ENCODE assay signal across 2 cellular contexts in the genomic region with DNA sequence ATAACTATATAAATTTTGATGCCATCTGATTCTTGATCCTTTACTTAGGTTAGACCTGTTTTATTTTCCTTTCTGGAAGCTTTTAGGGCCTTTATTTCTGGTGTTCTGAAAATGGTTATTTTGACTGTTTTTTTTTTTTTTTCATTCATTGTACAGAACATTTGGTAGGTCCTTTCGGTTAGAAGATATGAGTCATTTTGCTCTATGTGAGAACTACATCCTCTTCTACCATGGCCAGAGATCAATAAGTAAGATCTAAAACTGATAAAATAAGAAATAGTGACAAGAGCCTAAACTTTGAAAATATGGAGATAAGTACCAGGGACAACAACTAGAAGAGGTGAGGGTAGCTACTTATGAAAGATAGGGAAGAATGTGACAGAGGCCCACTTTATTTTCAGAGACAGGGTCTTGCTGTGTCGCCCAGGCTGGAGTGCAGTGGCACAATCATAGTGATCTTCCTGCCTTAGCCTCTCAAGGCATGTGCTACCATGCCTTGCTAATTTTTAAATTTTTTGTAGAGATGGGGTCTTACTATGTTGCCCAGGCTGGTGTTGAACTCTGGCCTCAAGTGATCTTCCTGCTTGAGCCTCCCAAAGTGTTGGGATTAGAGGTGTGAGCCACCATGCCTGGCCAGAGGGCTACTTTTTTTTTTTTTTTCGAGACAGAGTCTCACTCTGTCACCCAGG.
TF ChIP-seq lines count a peak whose summit lies in the region.

No MANE protein-coding gene starts in this region.

TF ChIP-seq in HepG2, 621 proteins besides CTCF, POLR2A, EP300 and RAD21:
- no peak for TF ChIP-seq ZNF816 (CRISPR knock-in tag; IDR thresholded peaks at IDR 0.05; ENCODE audit: borderline replicate concordance)
- TF ChIP-seq AGO1 (IDR thresholded peaks at IDR 0.05; ENCODE audit: low read depth, low read length, poor library complexity, severe bottlenecking): no peak
- peak; percentile 71 for TF ChIP-seq ZNF121 (CRISPR knock-in tag; IDR thresholded peaks at IDR 0.05)
- TF ChIP-seq KMT2B (CRISPR knock-in tag; IDR thresholded peaks at IDR 0.05): no peak
- TF ChIP-seq, protein P1, sequence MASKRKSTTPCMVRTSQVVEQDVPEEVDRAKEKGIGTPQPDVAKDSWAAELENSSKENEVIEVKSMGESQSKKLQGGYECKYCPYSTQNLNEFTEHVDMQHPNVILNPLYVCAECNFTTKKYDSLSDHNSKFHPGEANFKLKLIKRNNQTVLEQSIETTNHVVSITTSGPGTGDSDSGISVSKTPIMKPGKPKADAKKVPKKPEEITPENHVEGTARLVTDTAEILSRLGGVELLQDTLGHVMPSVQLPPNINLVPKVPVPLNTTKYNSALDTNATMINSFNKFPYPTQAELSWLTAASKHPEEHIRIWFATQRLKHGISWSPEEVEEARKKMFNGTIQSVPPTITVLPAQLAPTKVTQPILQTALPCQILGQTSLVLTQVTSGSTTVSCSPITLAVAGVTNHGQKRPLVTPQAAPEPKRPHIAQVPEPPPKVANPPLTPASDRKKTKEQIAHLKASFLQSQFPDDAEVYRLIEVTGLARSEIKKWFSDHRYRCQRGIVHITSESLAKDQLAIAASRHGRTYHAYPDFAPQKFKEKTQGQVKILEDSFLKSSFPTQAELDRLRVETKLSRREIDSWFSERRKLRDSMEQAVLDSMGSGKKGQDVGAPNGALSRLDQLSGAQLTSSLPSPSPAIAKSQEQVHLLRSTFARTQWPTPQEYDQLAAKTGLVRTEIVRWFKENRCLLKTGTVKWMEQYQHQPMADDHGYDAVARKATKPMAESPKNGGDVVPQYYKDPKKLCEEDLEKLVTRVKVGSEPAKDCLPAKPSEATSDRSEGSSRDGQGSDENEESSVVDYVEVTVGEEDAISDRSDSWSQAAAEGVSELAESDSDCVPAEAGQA (IDR thresholded peaks at IDR 0.05; ENCODE audit: low read depth): no peak
- TF ChIP-seq, protein P1 (CRISPR knock-in tag; IDR thresholded peaks at IDR 0.05; ENCODE audit: borderline replicate concordance): no peak

TF ChIP-seq in GM23338, 12 proteins besides CTCF, POLR2A, EP300 and RAD21:
- TF ChIP-seq, protein P2, sequence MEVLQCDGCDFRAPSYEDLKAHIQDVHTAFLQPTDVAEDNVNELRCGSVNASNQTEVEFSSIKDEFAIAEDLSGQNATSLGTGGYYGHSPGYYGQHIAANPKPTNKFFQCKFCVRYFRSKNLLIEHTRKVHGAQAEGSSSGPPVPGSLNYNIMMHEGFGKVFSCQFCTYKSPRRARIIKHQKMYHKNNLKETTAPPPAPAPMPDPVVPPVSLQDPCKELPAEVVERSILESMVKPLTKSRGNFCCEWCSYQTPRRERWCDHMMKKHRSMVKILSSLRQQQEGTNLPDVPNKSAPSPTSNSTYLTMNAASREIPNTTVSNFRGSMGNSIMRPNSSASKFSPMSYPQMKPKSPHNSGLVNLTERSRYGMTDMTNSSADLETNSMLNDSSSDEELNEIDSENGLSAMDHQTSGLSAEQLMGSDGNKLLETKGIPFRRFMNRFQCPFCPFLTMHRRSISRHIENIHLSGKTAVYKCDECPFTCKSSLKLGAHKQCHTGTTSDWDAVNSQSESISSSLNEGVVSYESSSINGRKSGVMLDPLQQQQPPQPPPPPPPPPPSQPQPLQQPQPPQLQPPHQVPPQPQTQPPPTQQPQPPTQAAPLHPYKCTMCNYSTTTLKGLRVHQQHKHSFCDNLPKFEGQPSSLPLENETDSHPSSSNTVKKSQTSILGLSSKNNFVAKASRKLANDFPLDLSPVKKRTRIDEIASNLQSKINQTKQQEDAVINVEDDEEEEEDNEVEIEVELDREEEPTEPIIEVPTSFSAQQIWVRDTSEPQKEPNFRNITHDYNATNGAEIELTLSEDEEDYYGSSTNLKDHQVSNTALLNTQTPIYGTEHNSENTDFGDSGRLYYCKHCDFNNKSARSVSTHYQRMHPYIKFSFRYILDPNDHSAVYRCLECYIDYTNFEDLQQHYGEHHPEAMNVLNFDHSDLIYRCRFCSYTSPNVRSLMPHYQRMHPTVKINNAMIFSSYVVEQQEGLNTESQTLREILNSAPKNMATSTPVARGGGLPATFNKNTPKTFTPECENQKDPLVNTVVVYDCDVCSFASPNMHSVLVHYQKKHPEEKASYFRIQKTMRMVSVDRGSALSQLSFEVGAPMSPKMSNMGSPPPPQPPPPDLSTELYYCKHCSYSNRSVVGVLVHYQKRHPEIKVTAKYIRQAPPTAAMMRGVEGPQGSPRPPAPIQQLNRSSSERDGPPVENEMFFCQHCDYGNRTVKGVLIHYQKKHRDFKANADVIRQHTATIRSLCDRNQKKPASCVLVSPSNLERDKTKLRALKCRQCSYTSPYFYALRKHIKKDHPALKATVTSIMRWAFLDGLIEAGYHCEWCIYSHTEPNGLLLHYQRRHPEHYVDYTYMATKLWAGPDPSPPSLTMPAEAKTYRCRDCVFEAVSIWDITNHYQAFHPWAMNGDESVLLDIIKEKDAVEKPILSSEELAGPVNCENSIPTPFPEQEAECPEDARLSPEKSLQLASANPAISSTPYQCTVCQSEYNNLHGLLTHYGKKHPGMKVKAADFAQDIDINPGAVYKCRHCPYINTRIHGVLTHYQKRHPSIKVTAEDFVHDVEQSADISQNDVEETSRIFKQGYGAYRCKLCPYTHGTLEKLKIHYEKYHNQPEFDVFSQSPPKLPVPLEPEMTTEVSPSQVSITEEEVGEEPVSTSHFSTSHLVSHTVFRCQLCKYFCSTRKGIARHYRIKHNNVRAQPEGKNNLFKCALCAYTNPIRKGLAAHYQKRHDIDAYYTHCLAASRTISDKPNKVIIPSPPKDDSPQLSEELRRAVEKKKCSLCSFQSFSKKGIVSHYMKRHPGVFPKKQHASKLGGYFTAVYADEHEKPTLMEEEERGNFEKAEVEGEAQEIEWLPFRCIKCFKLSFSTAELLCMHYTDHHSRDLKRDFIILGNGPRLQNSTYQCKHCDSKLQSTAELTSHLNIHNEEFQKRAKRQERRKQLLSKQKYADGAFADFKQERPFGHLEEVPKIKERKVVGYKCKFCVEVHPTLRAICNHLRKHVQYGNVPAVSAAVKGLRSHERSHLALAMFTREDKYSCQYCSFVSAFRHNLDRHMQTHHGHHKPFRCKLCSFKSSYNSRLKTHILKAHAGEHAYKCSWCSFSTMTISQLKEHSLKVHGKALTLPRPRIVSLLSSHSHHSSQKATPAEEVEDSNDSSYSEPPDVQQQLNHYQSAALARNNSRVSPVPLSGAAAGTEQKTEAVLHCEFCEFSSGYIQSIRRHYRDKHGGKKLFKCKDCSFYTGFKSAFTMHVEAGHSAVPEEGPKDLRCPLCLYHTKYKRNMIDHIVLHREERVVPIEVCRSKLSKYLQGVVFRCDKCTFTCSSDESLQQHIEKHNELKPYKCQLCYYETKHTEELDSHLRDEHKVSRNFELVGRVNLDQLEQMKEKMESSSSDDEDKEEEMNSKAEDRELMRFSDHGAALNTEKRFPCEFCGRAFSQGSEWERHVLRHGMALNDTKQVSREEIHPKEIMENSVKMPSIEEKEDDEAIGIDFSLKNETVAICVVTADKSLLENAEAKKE (CRISPR knock-in tag; IDR thresholded peaks at IDR 0.05): no peak
- TF ChIP-seq ZNF331 (CRISPR knock-in tag; IDR thresholded peaks at IDR 0.05; ENCODE audit: low read depth) (no peak), NANOG (IDR thresholded peaks at IDR 0.05; ENCODE audit: borderline replicate concordance) (no peak), EZH2 (IDR thresholded peaks at IDR 0.05; ENCODE audit: low read depth, unreplicated experiment) (no peak), CREB1 (CRISPR knock-in tag; IDR thresholded peaks at IDR 0.05; ENCODE audit: low read depth) (no peak), POLR2AphosphoS5 (IDR thresholded peaks at IDR 0.05; ENCODE audit: low read depth) (no peak), EZH2phosphoT487 (IDR thresholded peaks at IDR 0.05; ENCODE audit: unreplicated experiment) (no peak), STAT1 (IDR thresholded peaks at IDR 0.05; ENCODE audit: unreplicated experiment) (no peak), ZNF114 (CRISPR knock-in tag; IDR thresholded peaks at IDR 0.05) (no peak), JUNB (IDR thresholded peaks at IDR 0.05; ENCODE audit: unreplicated experiment) (no peak)
- TF ChIP-seq, protein P3, sequence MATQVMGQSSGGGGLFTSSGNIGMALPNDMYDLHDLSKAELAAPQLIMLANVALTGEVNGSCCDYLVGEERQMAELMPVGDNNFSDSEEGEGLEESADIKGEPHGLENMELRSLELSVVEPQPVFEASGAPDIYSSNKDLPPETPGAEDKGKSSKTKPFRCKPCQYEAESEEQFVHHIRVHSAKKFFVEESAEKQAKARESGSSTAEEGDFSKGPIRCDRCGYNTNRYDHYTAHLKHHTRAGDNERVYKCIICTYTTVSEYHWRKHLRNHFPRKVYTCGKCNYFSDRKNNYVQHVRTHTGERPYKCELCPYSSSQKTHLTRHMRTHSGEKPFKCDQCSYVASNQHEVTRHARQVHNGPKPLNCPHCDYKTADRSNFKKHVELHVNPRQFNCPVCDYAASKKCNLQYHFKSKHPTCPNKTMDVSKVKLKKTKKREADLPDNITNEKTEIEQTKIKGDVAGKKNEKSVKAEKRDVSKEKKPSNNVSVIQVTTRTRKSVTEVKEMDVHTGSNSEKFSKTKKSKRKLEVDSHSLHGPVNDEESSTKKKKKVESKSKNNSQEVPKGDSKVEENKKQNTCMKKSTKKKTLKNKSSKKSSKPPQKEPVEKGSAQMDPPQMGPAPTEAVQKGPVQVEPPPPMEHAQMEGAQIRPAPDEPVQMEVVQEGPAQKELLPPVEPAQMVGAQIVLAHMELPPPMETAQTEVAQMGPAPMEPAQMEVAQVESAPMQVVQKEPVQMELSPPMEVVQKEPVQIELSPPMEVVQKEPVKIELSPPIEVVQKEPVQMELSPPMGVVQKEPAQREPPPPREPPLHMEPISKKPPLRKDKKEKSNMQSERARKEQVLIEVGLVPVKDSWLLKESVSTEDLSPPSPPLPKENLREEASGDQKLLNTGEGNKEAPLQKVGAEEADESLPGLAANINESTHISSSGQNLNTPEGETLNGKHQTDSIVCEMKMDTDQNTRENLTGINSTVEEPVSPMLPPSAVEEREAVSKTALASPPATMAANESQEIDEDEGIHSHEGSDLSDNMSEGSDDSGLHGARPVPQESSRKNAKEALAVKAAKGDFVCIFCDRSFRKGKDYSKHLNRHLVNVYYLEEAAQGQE (IDR thresholded peaks at IDR 0.05; ENCODE audit: unreplicated experiment): no peak
- TF ChIP-seq, protein P4, sequence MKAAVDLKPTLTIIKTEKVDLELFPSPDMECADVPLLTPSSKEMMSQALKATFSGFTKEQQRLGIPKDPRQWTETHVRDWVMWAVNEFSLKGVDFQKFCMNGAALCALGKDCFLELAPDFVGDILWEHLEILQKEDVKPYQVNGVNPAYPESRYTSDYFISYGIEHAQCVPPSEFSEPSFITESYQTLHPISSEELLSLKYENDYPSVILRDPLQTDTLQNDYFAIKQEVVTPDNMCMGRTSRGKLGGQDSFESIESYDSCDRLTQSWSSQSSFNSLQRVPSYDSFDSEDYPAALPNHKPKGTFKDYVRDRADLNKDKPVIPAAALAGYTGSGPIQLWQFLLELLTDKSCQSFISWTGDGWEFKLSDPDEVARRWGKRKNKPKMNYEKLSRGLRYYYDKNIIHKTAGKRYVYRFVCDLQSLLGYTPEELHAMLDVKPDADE (IDR thresholded peaks at IDR 0.05): no peak
TF ChIP-seq in GM23338: peak in this region for 0.
